Comparison of ENCODE assay signal across 10 cellular contexts in the genomic region with DNA sequence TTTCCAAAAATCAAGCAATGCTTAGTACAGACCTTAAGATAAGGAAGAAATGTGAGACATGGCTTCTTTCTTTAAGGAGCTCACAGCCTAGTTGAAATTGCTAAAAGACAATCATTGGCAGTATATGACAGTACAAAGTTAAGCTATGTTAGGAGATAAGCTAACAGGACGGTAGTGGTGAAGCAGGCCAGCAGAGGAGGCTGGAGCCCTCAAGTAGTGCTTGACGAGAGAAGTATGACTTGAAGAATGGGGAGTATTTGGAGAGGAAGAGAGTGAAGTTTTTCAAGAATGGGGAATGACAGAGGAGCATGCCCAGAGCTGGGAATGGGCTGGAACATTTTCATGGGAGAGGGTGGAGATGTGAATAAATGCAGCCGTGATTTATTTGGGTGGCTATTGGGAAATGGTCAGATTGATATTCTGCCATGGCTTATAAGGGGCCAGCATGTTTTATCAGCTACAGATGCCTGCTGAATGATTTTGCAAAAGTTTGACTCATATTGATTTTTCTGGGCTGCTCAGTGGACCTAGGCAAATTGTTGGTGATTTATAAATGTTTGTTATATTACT. TPM values are rescaled to one million over a fixed set of nuclear protein-coding genes. Genes with fewer than 3 reads are reported as not detected.
DNase-seq lines count a peak whose midpoint lies in the region; ATAC-seq and TF ChIP-seq lines count a peak whose summit lies in the region.
"Had no signal": no experiment of that assay in that cellular context is flagged by ENCODE, and none has a peak within 500 bp of the region (broad histone marks: within the 10 kb centered on the region; RNA-seq: fewer than 3 reads in every experiment).

No MANE protein-coding gene starts in this region.

- intact Hi-C loops in upper lobe of right lung (cut with DNase I): no loop called here

- no peaks in the 10 kb centered on the region for H3K9me3 Mint-ChIP-seq in endodermal cell

- H3K27me3 Mint-ChIP-seq in endodermal cell (ENCODE audit: insufficient read depth): no peaks in the 10 kb centered on the region

- TF ChIP-seq CTCF in endodermal cell (conservative IDR thresholded peaks at IDR 0.05) (peak; percentile 52), lung (IDR thresholded peaks at IDR 0.05; ENCODE audit: control extremely low read depth, extremely low read depth) (no peak), upper lobe of right lung (IDR thresholded peaks at IDR 0.05) (no peak), WERI-Rb-1 (IDR thresholded peaks at IDR 0.05; ENCODE audit: low read depth, low read length) (no peak)

- peak; percentile 8 for DNase-seq in NCI-H748 (lab: John Stamatoyannopoulos, UW; ENCODE audit: unreplicated experiment)
- DNase-seq in NCI-H748 treated with DMSO at 0.1 percent for 48 hours (lab: John Stamatoyannopoulos, UW): no peak
- peak; percentile 59 for DNase-seq in endodermal cell
- peak; percentile 54 for DNase-seq in lung (ENCODE audit: low spot score)
- DNase-seq in upper lobe of right lung: no peak
- no peak for DNase-seq in NCI-H510A treated with DMSO at 0.1 percent for 48 hours (lab: John Stamatoyannopoulos, UW)
- no peak for DNase-seq in WERI-Rb-1
- DNase-seq: 8988T; activated naive CD4-positive, alpha-beta T cell treated with Interleukin-2 at 50 U/mL for 16 hours had no signal

- 77 to 88% methylated on average over 3 of the region's 3 CpGs for WGBS in endodermal cell (ENCODE audit: insufficient coverage in 1 of 2, insufficient read length in 1 of 2), 2 experiments
- WGBS in lung, 2 donors: 48 to 76% methylated on average over 3 of the region's 3 CpGs

- H3K27me3 ChIP-seq in endodermal cell (ENCODE audit: control insufficient read depth, insufficient read depth, low read length, poor library complexity, severe bottlenecking) (no peaks in the 10 kb centered on the region), lung (ENCODE audit: control insufficient read depth, insufficient read depth) (no peaks in the 10 kb centered on the region), upper lobe of right lung (no peaks in the 10 kb centered on the region), WERI-Rb-1 (ENCODE audit: insufficient read depth, low read depth, severe bottlenecking) (no peaks in the 10 kb centered on the region)

- H3K4me3 Mint-ChIP-seq in endodermal cell: no peak overlapping the region

- peaks cover 21% of the 10 kb centered on the region for H3K4me1 Mint-ChIP-seq in endodermal cell

- ATAC-seq in lung (ENCODE audit: insufficient read depth, low FRiP score) (peak; percentile 38), upper lobe of right lung (peak; percentile 80), GM19351 (IDR thresholded peaks at IDR 0.05; ENCODE audit: unreplicated experiment) (no peak)

- H3K9me3 ChIP-seq in endodermal cell (ENCODE audit: control insufficient read depth, low read length): no peaks in the 10 kb centered on the region
- H3K9me3 ChIP-seq in lung (ENCODE audit: control insufficient read depth in 2 of 2, insufficient read depth in 1 of 2, low read length in 1 of 2): no peaks in the 10 kb centered on the region
- no peaks in the 10 kb centered on the region for H3K9me3 ChIP-seq in upper lobe of right lung
- H3K9me3 ChIP-seq in WERI-Rb-1 (ENCODE audit: severe bottlenecking): no peaks in the 10 kb centered on the region

- H3K27ac Mint-ChIP-seq in endodermal cell: no peak overlapping the region

- H3K27ac ChIP-seq in endodermal cell (ENCODE audit: low read depth, low read length) (no peak overlapping the region), lung (ENCODE audit: low read depth in 1 of 2, low read length in 1 of 2) (no peak overlapping the region), upper lobe of right lung (peak overlapping the region; percentile 65), WERI-Rb-1 (no peak overlapping the region)

- H3K4me3 ChIP-seq in endodermal cell (ENCODE audit: low read length) (no peak overlapping the region), lung (no peak overlapping the region), upper lobe of right lung (no peak overlapping the region), WERI-Rb-1 (ENCODE audit: low read depth, low read length) (no peak overlapping the region)

- no peaks in the 10 kb centered on the region for H3K36me3 ChIP-seq in endodermal cell (ENCODE audit: control insufficient read depth, insufficient read depth, low read length)
- peaks cover 0 to 4% of the 10 kb centered on the region in 2 donors for H3K36me3 ChIP-seq in lung (ENCODE audit: control insufficient read depth in 2 of 2, insufficient read depth in 2 of 2, low read length in 2 of 2)
- H3K36me3 ChIP-seq in upper lobe of right lung: peaks cover 6% of the 10 kb centered on the region
- H3K36me3 ChIP-seq in WERI-Rb-1: no peaks in the 10 kb centered on the region

- H3K9ac ChIP-seq in endodermal cell (ENCODE audit: extremely low read depth, low read length, poor library complexity, severe bottlenecking): no peak overlapping the region

- H3K36me3 Mint-ChIP-seq in endodermal cell (ENCODE audit: low read depth): no peaks in the 10 kb centered on the region

- H3K4me1 ChIP-seq in endodermal cell (ENCODE audit: control insufficient read depth, insufficient read depth, low read length) (no peaks in the 10 kb centered on the region), lung (ENCODE audit: control insufficient read depth in 2 of 2, insufficient read depth in 2 of 2, low read length in 2 of 2) (peaks cover 3% of the 10 kb centered on the region in 2 donors), upper lobe of right lung (peaks cover 44% of the 10 kb centered on the region)

RNA-seq across cellular contexts. Expression of a gene that starts 43.7 kb away (rescaled TPM):
- total RNA-seq in endodermal cell: 1 to 10 TPM in 1 of 2 donors, under 1 TPM in 1; 0.24 to 1.3 TPM
- polyA plus RNA-seq in endodermal cell (2013, experiment 1 of 2): 0.85 TPM
- 0.58 TPM for polyA plus RNA-seq in endodermal cell (2013, experiment 2 of 2)
- 100 to 1,000 TPM in 1 of 2 donors, 10 to 100 TPM in 1; 27.0 to 104 TPM for total RNA-seq in lung
- polyA plus RNA-seq in lung: 10 to 100 TPM; 24.9 to 33.2 TPM
- total RNA-seq in upper lobe of right lung: 32.3 TPM

Comparison
In these comparisons a context has a peak if more than half of its experiments do, and no peak if none do; other contexts are left out.
1. DNase-seq: peak in NCI-H748 (single experiment), endodermal cell (single experiment) and lung (single experiment); none in NCI-H748 treated with DMSO at 0.1 percent for 48 hours (single experiment), upper lobe of right lung (single experiment), NCI-H510A treated with DMSO at 0.1 percent for 48 hours (single experiment) and WERI-Rb-1 (single experiment).
2. RNA of a gene that starts 43.7 kb away (total RNA-seq): 27.0 to 104 TPM in lung and 32.3 TPM in upper lobe of right lung (single experiment); 0.24 to 1.3 TPM in endodermal cell; every median in the first group is over 10 times any median in the second.